ENCODE assay signal across 22 cellular contexts in the genomic region with DNA sequence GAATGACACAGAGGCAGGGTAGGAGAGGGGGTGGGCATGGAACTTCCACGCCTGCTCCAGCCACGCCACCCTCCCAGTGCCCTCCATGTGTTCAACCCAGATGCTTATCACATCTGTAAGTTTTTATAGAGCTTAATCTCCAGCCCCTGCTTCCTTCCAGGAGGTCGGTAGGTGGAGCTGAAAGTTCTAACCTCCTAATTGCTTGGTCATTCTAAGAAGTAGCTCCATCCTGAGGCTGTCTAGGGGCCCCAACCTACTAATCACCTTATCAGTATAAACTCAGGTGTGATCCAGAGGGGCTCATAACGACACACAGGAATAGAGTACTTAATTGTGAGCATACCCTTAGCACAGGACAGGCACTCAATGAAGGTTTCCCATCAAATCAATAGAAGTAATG. TPM values are rescaled to one million over a fixed set of nuclear protein-coding genes. Genes with fewer than 3 reads are reported as not detected.
DNase-seq lines count a peak whose midpoint lies in the region; TF ChIP-seq lines count a peak whose summit lies in the region.
"Had no signal": no experiment of that assay in that cellular context is flagged by ENCODE, and none has a peak within 500 bp of the region (broad histone marks: within the 10 kb centered on the region; RNA-seq: fewer than 3 reads in every experiment).

No MANE protein-coding gene starts in this region.

- H3K27me3 Mint-ChIP-seq in chondrocyte (ENCODE audit: low read depth): no peaks in the 10 kb centered on the region

- no peaks in the 10 kb centered on the region for H3K9me3 ChIP-seq in mesenchymal stem cell (ENCODE audit: control insufficient read depth, low read length)
- H3K9me3 ChIP-seq in sigmoid colon: no peaks in the 10 kb centered on the region
- H3K9me3 ChIP-seq: pancreas, right atrium auricular region, suprapubic skin had no signal

- no peak overlapping the region for H2BK5ac ChIP-seq in mesenchymal stem cell (ENCODE audit: low read depth, low read length, poor library complexity, severe bottlenecking)

- peak overlapping the region; percentile 24 for H3K27ac Mint-ChIP-seq in chondrocyte (ENCODE audit: unreplicated experiment)
- H3K27ac Mint-ChIP-seq: activated T-helper 2 cell treated with anti-CD3 and anti-CD28 coated beads, Interferon-gamma antibody, Interleukin-2, Interleukin-4, amounts not matched to agents 10 μg/mL and 5 μg/mL and 100 μg/mL, durations not matched to agents 14 hours and 24 hours and 36 hours had no signal

- peak overlapping the region; percentile 35 for H2BK15ac ChIP-seq in mesenchymal stem cell (ENCODE audit: low read depth, poor library complexity, severe bottlenecking)

- H2AFZ ChIP-seq in mesenchymal stem cell (ENCODE audit: low read depth, low read length): no peak overlapping the region

- peaks cover 31% of the 10 kb centered on the region for H3K79me1 ChIP-seq in mesenchymal stem cell (replicated peaks; ENCODE audit: low read length, poor library complexity, severe bottlenecking)

- peak overlapping the region; percentile 60 for H3K9ac ChIP-seq in mesenchymal stem cell (ENCODE audit: low read length)

- 96% methylated on average over 4 of the region's 4 CpGs for WGBS in mesenchymal stem cell
- WGBS in sigmoid colon, 2 donors: 43 to 65% methylated on average over 4 of the region's 4 CpGs

- TF ChIP-seq CTCF in GM13976 (IDR thresholded peaks at IDR 0.05; ENCODE audit: borderline replicate concordance, control extremely low read depth, extremely low read depth, insufficient read depth, missing control alignments) (peak; percentile 5), chondrocyte (IDR thresholded peaks at IDR 0.05) (no peak), sigmoid colon (IDR thresholded peaks at IDR 0.05) (no peak)

- DNase-seq in GM13976 (ENCODE audit: low spot score) (no peak), OCI-M1 (lab: John Stamatoyannopoulos, UW) (peak; percentile 3), chondrocyte (ENCODE audit: low spot score) (no peak), mesenchymal stem cell (no peak), NCI-H1417 treated with DMSO at 0.1 percent for 48 hours (lab: John Stamatoyannopoulos, UW) (no peak), sigmoid colon (no peak), germinal center (ENCODE audit: low spot score) (no peak)
- DNase-seq: activated CD8-positive, alpha-beta memory T cell treated with anti-CD3 and anti-CD28 coated beads, Interleukin-2, amount 50 U/mL, for 48 hours; Karpas-422; NCI-H1048; NCI-H187; NCI-H524 treated with DMSO at 0.1 percent for 48 hours; pancreas; SHP77 had no signal

- H3K4me3 ChIP-seq in mesenchymal stem cell (ENCODE audit: insufficient read depth in 1 of 2, low read depth in 1 of 2, low read length in 2 of 2) (peak overlapping the region in 1 of 2 experiments; percentile 15), sigmoid colon (no peak overlapping the region)
- H3K4me3 ChIP-seq: pancreas, right atrium auricular region, suprapubic skin had no signal

- H3K27me3 ChIP-seq in mesenchymal stem cell (ENCODE audit: control insufficient read depth in 1 of 2, insufficient read depth in 1 of 2, low read length in 2 of 2): no peaks in the 10 kb centered on the region
- no peaks in the 10 kb centered on the region for H3K27me3 ChIP-seq in sigmoid colon
- H3K27me3 ChIP-seq: pancreas, right atrium auricular region, suprapubic skin had no signal

- H3K36me3 ChIP-seq in mesenchymal stem cell (ENCODE audit: control insufficient read depth in 1 of 2, insufficient read depth in 2 of 2, low read depth in 1 of 2, low read length in 2 of 2) (peaks cover 43 to 58% of the 10 kb centered on the region in 2 experiments), sigmoid colon (peaks cover 0 to 37% (median 22%) of the 10 kb centered on the region in 4 donors)

- no peaks in the 10 kb centered on the region for H3K9me3 Mint-ChIP-seq in chondrocyte (ENCODE audit: low read depth)
- H3K9me3 Mint-ChIP-seq: activated naive CD4-positive, alpha-beta T cell treated with anti-CD3 and anti-CD28 coated beads, Interleukin-2, amount 50 U/mL, for 72 hours; activated T-helper 2 cell treated with anti-CD3 and anti-CD28 coated beads, Interferon-gamma antibody, Interleukin-2, Interleukin-4, amounts not matched to agents 10 μg/mL and 5 μg/mL and 100 μg/mL, durations not matched to agents 14 hours and 24 hours and 36 hours; CD14-positive monocyte had no signal

- TF ChIP-seq POLR2A in sigmoid colon (IDR thresholded peaks at IDR 0.05): no peak

- H2BK12ac ChIP-seq in mesenchymal stem cell (ENCODE audit: low read length in 2 of 2): peak overlapping the region in 1 of 2 experiments; percentile 18

- no peak overlapping the region for H3K4me2 ChIP-seq in mesenchymal stem cell (ENCODE audit: low read length, poor library complexity, severe bottlenecking)

- H3K27ac ChIP-seq in mesenchymal stem cell (ENCODE audit: low read length, poor library complexity, severe bottlenecking) (no peak overlapping the region), sigmoid colon (no peak overlapping the region)
- H3K27ac ChIP-seq: pancreas, right atrium auricular region, suprapubic skin had no signal

- H3K18ac ChIP-seq in mesenchymal stem cell (ENCODE audit: low read depth in 1 of 2, low read length in 2 of 2): peak overlapping the region in 1 of 2 experiments; percentile 37

- H3K4me1 Mint-ChIP-seq in chondrocyte (ENCODE audit: low read depth): peaks cover 20% of the 10 kb centered on the region

- no peak overlapping the region for H3K4me3 Mint-ChIP-seq in chondrocyte (ENCODE audit: unreplicated experiment)
- H3K4me3 Mint-ChIP-seq: CD14-positive monocyte had no signal

- H3K4me1 ChIP-seq in mesenchymal stem cell (ENCODE audit: control insufficient read depth, insufficient read depth, low read depth, low read length) (peaks cover 6% of the 10 kb centered on the region), sigmoid colon (peaks cover 0 to 19% (median 12%) of the 10 kb centered on the region in 4 donors)
- H3K4me1 ChIP-seq: right atrium auricular region, suprapubic skin had no signal

- H3K36me3 Mint-ChIP-seq in chondrocyte (ENCODE audit: low read depth): peaks cover 23% of the 10 kb centered on the region

- intact Hi-C loops in sigmoid colon (cut with DNase I): no loop called here

- no peak for TF ChIP-seq EP300 in sigmoid colon (IDR thresholded peaks at IDR 0.05)

- H4K91ac ChIP-seq in mesenchymal stem cell (ENCODE audit: low read length): no peak overlapping the region

- H4K8ac ChIP-seq in mesenchymal stem cell (ENCODE audit: low read length): no peak overlapping the region

- no peak overlapping the region for H3K14ac ChIP-seq in mesenchymal stem cell (ENCODE audit: low read length in 2 of 2)

- no peak overlapping the region for H2BK120ac ChIP-seq in mesenchymal stem cell (ENCODE audit: low read depth, low read length)

- no peak overlapping the region for H3K23ac ChIP-seq in mesenchymal stem cell (ENCODE audit: low read length in 2 of 2)

- in situ Hi-C loops in GM13976 (cut with MboI; ENCODE audit: low sequenced_read_pairs, unreplicated experiment): no loop called here

- H2AK5ac ChIP-seq in mesenchymal stem cell (ENCODE audit: low read length, severe bottlenecking): no peak overlapping the region

- no peak overlapping the region for H3K4ac ChIP-seq in mesenchymal stem cell (ENCODE audit: low read depth in 1 of 2, low read length in 2 of 2)

RNA-seq across cellular contexts. Expression of gene QDPR, which starts 18.3 kb away (rescaled TPM):
- 22.5 to 31.9 TPM (median 23.3 TPM) in 3 replicates for total RNA-seq in chondrocyte
- polyA plus RNA-seq in mesenchymal stem cell (2013, experiment 1 of 2): 33.0 TPM
- 35.2 TPM for polyA plus RNA-seq in mesenchymal stem cell (2013, experiment 2 of 2)
- total RNA-seq in sigmoid colon: 10 to 100 TPM in 3 of 4 donors, 1 to 10 TPM in 1; 8.7 to 19.7 (median 16.5) TPM
- polyA plus RNA-seq in sigmoid colon: 10 to 100 TPM; 21.7 to 28.9 (median 25.2) TPM

RNA-seq across cellular contexts. Expression of gene CLRN2, which starts 21.3 kb away (rescaled TPM):
- not detected in 3 replicates for total RNA-seq in chondrocyte
- polyA plus RNA-seq in mesenchymal stem cell (2013, experiment 1 of 2): not detected
- not detected for polyA plus RNA-seq in mesenchymal stem cell (2013, experiment 2 of 2)
- total RNA-seq in sigmoid colon: not detected
- polyA plus RNA-seq in sigmoid colon: not detected
- total RNA-seq: activated naive CD4-positive, alpha-beta T cell treated with anti-CD3 and anti-CD28 coated beads, Interleukin-2, amount 50 U/mL, for 72 hours; activated T-helper 2 cell treated with anti-CD3 and anti-CD28 coated beads, Interferon-gamma antibody, Interleukin-2, Interleukin-4, amounts not matched to agents 10 μg/mL and 5 μg/mL and 100 μg/mL, durations not matched to agents 14 hours and 24 hours and 36 hours; cerebellum; pancreas; right atrium auricular region; suprapubic skin; ureter had no signal
- polyA plus RNA-seq: CD14-positive monocyte, neural cell, pancreas had no signal
